8 cellular contexts compared by ENCODE assay signal in genomic region chr9:110048976-110049698, GRCh38.
DNase-seq lines count a peak whose midpoint lies in the region; ATAC-seq and TF ChIP-seq lines count a peak whose summit lies in the region.

No MANE protein-coding gene starts in this region.

- DNase-seq in A673 (ENCODE audit: low spot score) (no peak), SW480 (ENCODE audit: low spot score) (peak; percentile 34), coronary artery (ENCODE audit: low spot score) (peak; percentile 73), memory B cell (ENCODE audit: low spot score in 2 of 2) (peak; percentile 7 to 27), tibial artery (peak in 1 of 2 donors; percentile 73)

- H3K4me1 ChIP-seq in A673 (ENCODE audit: insufficient read depth, low read length, poor library complexity, severe bottlenecking) (no peaks in the 10 kb centered on the region), tibial artery (peaks cover 4 to 37% (median 20%) of the 10 kb centered on the region in 4 donors)

- no peaks in the 10 kb centered on the region for H3K27me3 ChIP-seq in A673 (replicated peaks; ENCODE audit: insufficient read depth, low read depth, low read length, poor library complexity)
- no peaks in the 10 kb centered on the region for H3K27me3 ChIP-seq in tibial artery

- CTCF ChIA-PET in A673 (lab: Charles Lee), result no interaction called here

- H3K27ac Mint-ChIP-seq in memory B cell, result peak overlapping the region; percentile 93

- no peaks in the 10 kb centered on the region for H3K27me3 Mint-ChIP-seq in memory B cell

- intact Hi-C loops in A673 (cut with micrococcal nuclease; ENCODE audit: unreplicated experiment) (no loop called here), tibial artery (cut with DNase I; ENCODE audit: low total_unique reads) (loop anchor here (10.0 kb wide), 1 partner anchor 86 kb away; no protein-coding TSS in a partner anchor)

- H3K36me3 ChIP-seq in A673 (ENCODE audit: insufficient read depth, low read length, poor library complexity, severe bottlenecking) (no peaks in the 10 kb centered on the region), tibial artery (no peaks in the 10 kb centered on the region)

- TF ChIP-seq CTCF in A673 (conservative IDR thresholded peaks at IDR 0.05; ENCODE audit: low read depth, low read length) (no peak), coronary artery (IDR thresholded peaks at IDR 0.05) (no peak), tibial artery (IDR thresholded peaks at IDR 0.05) (no peak)

- H3K36me3 Mint-ChIP-seq in memory B cell, result peaks cover 10% of the 10 kb centered on the region

- POLR2A ChIA-PET in A673 (lab: Charles Lee; ENCODE audit: low non-redundant PET), result no interaction called here

- peak overlapping the region; percentile 79 for H3K4me3 ChIP-seq in A673 (ENCODE audit: low read depth, low read length, poor library complexity, severe bottlenecking)
- H3K4me3 ChIP-seq in coronary artery, result peak overlapping the region; percentile 87
- H3K4me3 ChIP-seq in tibial artery, result peak overlapping the region; percentile 79 to 82

- BruUV-seq in A673 (replicated peaks; lab: Mats Ljungman, UMichigan), result TSS peak; percentile 26

- H3K4me1 Mint-ChIP-seq in memory B cell, result peaks cover 28% of the 10 kb centered on the region

- no peaks in the 10 kb centered on the region for H3K9me3 Mint-ChIP-seq in memory B cell

- ATAC-seq in GM18868 (IDR thresholded peaks at IDR 0.05; ENCODE audit: unreplicated experiment) (peak; percentile 2), HG03159 (IDR thresholded peaks at IDR 0.05; ENCODE audit: unreplicated experiment) (peak; percentile 7), memory B cell (ENCODE audit: low read depth) (no peak), GM18520 (IDR thresholded peaks at IDR 0.05; ENCODE audit: unreplicated experiment) (no peak)

- H3K4me3 Mint-ChIP-seq in memory B cell, result peak overlapping the region; percentile 98

- H3K27ac ChIP-seq in A673 (ENCODE audit: low read depth, low read length, poor library complexity, severe bottlenecking) (no peak overlapping the region), coronary artery (peak overlapping the region; percentile 53 to 78), tibial artery (peak overlapping the region; percentile 70 to 79)

- H3K9me3 ChIP-seq in A673 (ENCODE audit: low read depth, low read length, poor library complexity, severe bottlenecking) (no peaks in the 10 kb centered on the region), tibial artery (no peaks in the 10 kb centered on the region)

Comparison
In these comparisons a context has a peak if more than half of its experiments do, and no peak if none do; other contexts are left out.
1. ATAC-seq: peak in GM18868 (single experiment) and HG03159 (single experiment); none in memory B cell (single experiment) and GM18520 (single experiment).
2. Peak in every context shown above with its lines, with median percentiles within 50 percentile points of each other: H3K4me3 ChIP-seq.